ENCODE assay signal across 17 cellular contexts in genomic region chr4:53937918-53938317, GRCh38.
DNase-seq lines count a peak whose midpoint lies in the region; ATAC-seq, FAIRE-seq and TF ChIP-seq lines count a peak whose summit lies in the region.
"Had no signal": no experiment of that assay in that cellular context is flagged by ENCODE, and none has a peak within 500 bp of the region (broad histone marks: within the 10 kb centered on the region; RNA-seq: fewer than 3 reads in every experiment).

No MANE protein-coding gene starts in this region.

- no peaks in the 10 kb centered on the region for H3K36me3 ChIP-seq in Caco-2 (ENCODE audit: control insufficient read depth, insufficient read depth, low read length)
- H3K36me3 ChIP-seq: transverse colon had no signal

- intact Hi-C loops in Caco-2 (cut with micrococcal nuclease; ENCODE audit: unreplicated experiment), result no loop called here

- peak overlapping the region; percentile 56 for H3K27ac Mint-ChIP-seq in Caco-2 (ENCODE audit: unreplicated experiment)
- H3K27ac Mint-ChIP-seq: activated CD8-positive, alpha-beta T cell treated with anti-CD3 and anti-CD28 coated beads, Interleukin-2, amount 10 ng/mL, durations not matched to agents 7 days and 5 days; activated T-helper 2 cell treated with anti-CD3 and anti-CD28 coated beads, Interferon-gamma antibody, Interleukin-2, Interleukin-4, amounts not matched to agents 10 μg/mL and 5 μg/mL and 100 μg/mL, durations not matched to agents 14 hours and 24 hours and 36 hours; mesothelial cell of epicardium had no signal

- no peak overlapping the region for H3K4me3 ChIP-seq in Caco-2 (ENCODE audit: low read depth, low read length)
- H3K4me3 ChIP-seq: transverse colon had no signal

- CTCF ChIA-PET in Caco-2 (lab: Charles Lee), result no interaction called here

- H3K4me1 ChIP-seq in Caco-2, result peaks cover 13% of the 10 kb centered on the region
- H3K4me1 ChIP-seq: transverse colon had no signal

- peak in 1 of 2 experiments; percentile 57 for DNase-seq in Caco-2
- peak; percentile 93 for DNase-seq in RCC 7860 (ENCODE audit: low spot score)
- peak; percentile 58 for DNase-seq in dermis blood vessel endothelial cell
- peak; percentile 87 for DNase-seq in non-pigmented ciliary epithelial cell (ENCODE audit: low read depth)
- DNase-seq in foreskin melanocyte, result no peak
- DNase-seq in HUDEP-2 (lab: John Stamatoyannopoulos, UW; ENCODE audit: unreplicated experiment in 76 of 76), result no peak
- DNase-seq: activated CD8-positive, alpha-beta T cell treated with anti-CD3 and anti-CD28 coated beads, Interleukin-2, amount 10 ng/mL, durations not matched to agents 7 days and 5 days; anterior cingulate cortex; NCI-H510A treated with DMSO at 0.1 percent for 48 hours; stimulated activated CD4-positive, alpha-beta T cell treated with anti-CD3 and anti-CD28 coated beads, Interleukin-4, amount 100 ng/mL, for 4 hours; transverse colon had no signal

- peak; percentile 90 for FAIRE-seq in RCC 7860 (lab: Jason Lieb, UNC)
- FAIRE-seq: frontal cortex had no signal

- no peaks in the 10 kb centered on the region for H3K27me3 ChIP-seq in Caco-2 (replicated peaks; ENCODE audit: control insufficient read depth, insufficient read depth, low read length)

- no TSS peak for BruUV-seq in Caco-2 (replicated peaks; lab: Mats Ljungman, UMichigan)

- H3K9me3 Mint-ChIP-seq in Caco-2 (ENCODE audit: unreplicated experiment), result peaks cover 8% of the 10 kb centered on the region

- TF ChIP-seq CTCF in Caco-2 (IDR thresholded peaks at IDR 0.05; ENCODE audit: insufficient read depth in 1 of 2, low read depth in 1 of 2, low read length in 1 of 2, severe bottlenecking in 1 of 2, unreplicated experiment in 1 of 2), result no peak

- H3K27me3 Mint-ChIP-seq in Caco-2 (ENCODE audit: insufficient read depth, unreplicated experiment), result no peaks in the 10 kb centered on the region

- H3K36me3 Mint-ChIP-seq in Caco-2 (ENCODE audit: insufficient read depth, unreplicated experiment), result no peaks in the 10 kb centered on the region

- peaks cover 13% of the 10 kb centered on the region for H3K9me3 ChIP-seq in Caco-2

- no peak for ATAC-seq in HG03095 (IDR thresholded peaks at IDR 0.05; ENCODE audit: unreplicated experiment)
- ATAC-seq in GM21423 (IDR thresholded peaks at IDR 0.05; ENCODE audit: unreplicated experiment), result no peak
- ATAC-seq: activated CD8-positive, alpha-beta T cell treated with anti-CD3 and anti-CD28 coated beads, Interleukin-2, amount 10 ng/mL, durations not matched to agents 7 days and 5 days; sciatic nerve had no signal

- POLR2A ChIA-PET in Caco-2 (lab: Charles Lee), result no interaction called here

- peak overlapping the region; percentile 23 for H3K4me3 Mint-ChIP-seq in Caco-2 (ENCODE audit: unreplicated experiment)
- H3K4me3 Mint-ChIP-seq: activated CD8-positive, alpha-beta T cell treated with anti-CD3 and anti-CD28 coated beads, Interleukin-2, amount 10 ng/mL, durations not matched to agents 7 days and 5 days; mesothelial cell of epicardium had no signal

- H3K4me1 Mint-ChIP-seq in Caco-2 (ENCODE audit: low read depth, unreplicated experiment), result peaks cover 8% of the 10 kb centered on the region

Comparison
In these comparisons a context has a peak if more than half of its experiments do, and no peak if none do; other contexts are left out.
1. DNase-seq: peak in RCC 7860 (single experiment), dermis blood vessel endothelial cell (single experiment) and non-pigmented ciliary epithelial cell (single experiment); none in foreskin melanocyte (single experiment) and HUDEP-2 (0 of 76).